ENCODE assay signal across 1 cellular context in genomic region chr14:76923422-76924362, GRCh38.
TF ChIP-seq lines count a peak whose summit lies in the region.

No MANE protein-coding gene starts in this region.

TF ChIP-seq in HepG2, 621 proteins besides CTCF, POLR2A, EP300 and RAD21 (continued from another document):
- TF ChIP-seq PAXIP1 (CRISPR knock-in tag; conservative IDR thresholded peaks at IDR 0.05) (no peak), MLX (CRISPR knock-in tag; IDR thresholded peaks at IDR 0.05) (no peak), NCOA5 (CRISPR knock-in tag; IDR thresholded peaks at IDR 0.05) (no peak), DRAP1 (CRISPR knock-in tag; IDR thresholded peaks at IDR 0.05) (no peak), HNF1B (CRISPR knock-in tag; IDR thresholded peaks at IDR 0.05) (no peak), ZBTB3 (CRISPR knock-in tag; IDR thresholded peaks at IDR 0.05; ENCODE audit: borderline replicate concordance, low read depth) (no peak), ZNF75D (CRISPR knock-in tag; IDR thresholded peaks at IDR 0.05; ENCODE audit: borderline replicate concordance) (no peak), SMAD1 (CRISPR knock-in tag; IDR thresholded peaks at IDR 0.05; ENCODE audit: borderline replicate concordance, low read depth) (no peak), ZNF460 (CRISPR knock-in tag; IDR thresholded peaks at IDR 0.05; ENCODE audit: borderline replicate concordance) (no peak), ZNF761 (CRISPR knock-in tag; conservative IDR thresholded peaks at IDR 0.05) (no peak), POLR2AphosphoS5 (IDR thresholded peaks at IDR 0.05; ENCODE audit: low read depth, low read length) (no peak), MEIS2 (CRISPR knock-in tag; IDR thresholded peaks at IDR 0.05) (no peak), TBL1XR1 (IDR thresholded peaks at IDR 0.05; ENCODE audit: borderline replicate concordance, low read length, partially characterized antibody) (no peak), AGO2 (optimal IDR thresholded peaks at IDR 0.05; ENCODE audit: low read depth, low read length) (no peak), GTF3A (CRISPR knock-in tag; conservative IDR thresholded peaks at IDR 0.05) (no peak), BRCA1 (CRISPR knock-in tag; IDR thresholded peaks at IDR 0.05) (no peak), HNRNPL (IDR thresholded peaks at IDR 0.05; ENCODE audit: low read depth, low read length) (no peak), ZNF180 (CRISPR knock-in tag; IDR thresholded peaks at IDR 0.05; ENCODE audit: borderline replicate concordance, low read depth) (no peak), ZNF629 (CRISPR knock-in tag; conservative IDR thresholded peaks at IDR 0.05) (peak; percentile 79), HNF4A (CRISPR knock-in tag; IDR thresholded peaks at IDR 0.05) (peak; percentile 14; the same call in 1 of the 2 replicates), ZSCAN29 (CRISPR knock-in tag; conservative IDR thresholded peaks at IDR 0.05) (no peak), NCOR1 (IDR thresholded peaks at IDR 0.05; ENCODE audit: borderline replicate concordance, low read length) (no peak)
